13 cellular contexts compared by ENCODE assay signal in the genomic region with DNA sequence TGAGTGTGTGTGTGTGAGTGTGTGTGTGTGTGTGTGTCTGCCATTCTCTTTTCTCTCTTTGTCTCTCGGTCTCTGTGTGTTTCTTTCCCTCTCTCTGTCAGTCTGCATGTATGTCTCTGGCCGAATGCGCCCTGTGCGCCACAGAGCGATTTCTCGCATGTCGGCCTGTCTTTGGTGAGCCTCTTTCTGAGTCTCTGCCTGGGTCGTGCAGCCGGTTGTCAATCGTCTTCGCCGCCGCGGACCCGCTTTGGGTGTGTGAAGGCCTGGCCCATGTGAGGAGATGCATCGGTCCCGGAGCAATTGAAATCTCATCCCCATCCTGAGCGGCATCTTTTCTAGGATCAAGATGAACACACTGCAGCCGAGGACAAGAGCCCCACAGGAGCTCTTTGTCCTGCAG.
DNase-seq lines count a peak whose midpoint lies in the region; ATAC-seq and TF ChIP-seq lines count a peak whose summit lies in the region.
"Had no signal": no experiment of that assay in that cellular context is flagged by ENCODE, and none has a peak within 500 bp of the region (broad histone marks: within the 10 kb centered on the region; RNA-seq: fewer than 3 reads in every experiment).

No MANE protein-coding gene starts in this region.

- H3K4me1 ChIP-seq in right cardiac atrium (ENCODE audit: control insufficient read depth, insufficient read depth, low read length), result no peaks in the 10 kb centered on the region
- H3K4me1 ChIP-seq: BLaER1 treated with 17β-estradiol and CSF1 and Interleukin-3, amounts not matched to agents 10 nM and 100 nM had no signal

- WGBS in right cardiac atrium, result 91% methylated on average over 19 of the region's 19 CpGs

- peak overlapping the region; percentile 56 for H3K27ac Mint-ChIP-seq in activated T-helper 1 cell treated with anti-CD3 and anti-CD28 coated beads, Interleukin-12 subunit alpha, Interleukin-12 subunit beta, Interleukin-2, Interleukin-4 antibody, amounts not matched to agents 30 ng/mL and 10 ng/mL and 1 ng/mL, durations not matched to agents 14 hours and 24 hours and 36 hours
- peak overlapping the region; percentile 80 for H3K27ac Mint-ChIP-seq in glutamatergic neuron (ENCODE audit: unreplicated experiment)
- H3K27ac Mint-ChIP-seq in stimulated activated memory B cell treated with anti-CD40 and anti-IgM and Interleukin-4, amounts not matched to agents 10 μg/mL and 1 μg/mL and 100 μg/mL, for 72 hours, result no peak overlapping the region
- H3K27ac Mint-ChIP-seq: H9 had no signal

- intact Hi-C loops in right cardiac atrium (cut with DNase I), result no loop called here
- intact Hi-C loops in left cardiac atrium (cut with DNase I), result no loop called here
- intact Hi-C loops in activated T-helper 1 cell treated with anti-CD3 and anti-CD28 coated beads, Interleukin-12 subunit alpha, Interleukin-12 subunit beta, Interleukin-2, Interleukin-4 antibody, amounts not matched to agents 30 ng/mL and 10 ng/mL and 1 ng/mL, durations not matched to agents 14 hours and 24 hours and 36 hours (cut with micrococcal nuclease), result no loop called here

- no peaks in the 10 kb centered on the region for H3K9me3 ChIP-seq in right cardiac atrium (ENCODE audit: control insufficient read depth, low read length)

- peaks cover 1% of the 10 kb centered on the region for H3K36me3 Mint-ChIP-seq in activated T-helper 1 cell treated with anti-CD3 and anti-CD28 coated beads, Interleukin-12 subunit alpha, Interleukin-12 subunit beta, Interleukin-2, Interleukin-4 antibody, amounts not matched to agents 30 ng/mL and 10 ng/mL and 1 ng/mL, durations not matched to agents 14 hours and 24 hours and 36 hours (ENCODE audit: low read depth)
- H3K36me3 Mint-ChIP-seq in glutamatergic neuron (ENCODE audit: unreplicated experiment), result peaks cover 10% of the 10 kb centered on the region
- no peaks in the 10 kb centered on the region for H3K36me3 Mint-ChIP-seq in stimulated activated memory B cell treated with anti-CD40 and anti-IgM and Interleukin-4, amounts not matched to agents 10 μg/mL and 1 μg/mL and 100 μg/mL, for 72 hours

- no peaks in the 10 kb centered on the region for H3K4me1 Mint-ChIP-seq in activated T-helper 1 cell treated with anti-CD3 and anti-CD28 coated beads, Interleukin-12 subunit alpha, Interleukin-12 subunit beta, Interleukin-2, Interleukin-4 antibody, amounts not matched to agents 30 ng/mL and 10 ng/mL and 1 ng/mL, durations not matched to agents 14 hours and 24 hours and 36 hours (ENCODE audit: low read depth)
- no peaks in the 10 kb centered on the region for H3K4me1 Mint-ChIP-seq in glutamatergic neuron (ENCODE audit: low read depth, unreplicated experiment)
- no peaks in the 10 kb centered on the region for H3K4me1 Mint-ChIP-seq in stimulated activated memory B cell treated with anti-CD40 and anti-IgM and Interleukin-4, amounts not matched to agents 10 μg/mL and 1 μg/mL and 100 μg/mL, for 72 hours
- H3K4me1 Mint-ChIP-seq: H9 had no signal

- H3K27me3 ChIP-seq in right cardiac atrium (ENCODE audit: control insufficient read depth, insufficient read depth), result no peaks in the 10 kb centered on the region
- H3K27me3 ChIP-seq: BLaER1 treated with 17β-estradiol and CSF1 and Interleukin-3, amounts not matched to agents 10 nM and 100 nM had no signal

- no peak overlapping the region for H3K27ac ChIP-seq in right cardiac atrium (ENCODE audit: low read length)
- H3K27ac ChIP-seq in caudate nucleus (ENCODE audit: low read depth, low read length), result no peak overlapping the region
- H3K27ac ChIP-seq: BLaER1 treated with 17β-estradiol and CSF1 and Interleukin-3, amounts not matched to agents 10 nM and 100 nM; SK-N-MC had no signal

- H3K27me3 Mint-ChIP-seq in activated T-helper 1 cell treated with anti-CD3 and anti-CD28 coated beads, Interleukin-12 subunit alpha, Interleukin-12 subunit beta, Interleukin-2, Interleukin-4 antibody, amounts not matched to agents 30 ng/mL and 10 ng/mL and 1 ng/mL, durations not matched to agents 14 hours and 24 hours and 36 hours (ENCODE audit: insufficient read depth), result no peaks in the 10 kb centered on the region
- H3K27me3 Mint-ChIP-seq in glutamatergic neuron (ENCODE audit: unreplicated experiment), result peaks cover 9% of the 10 kb centered on the region
- no peaks in the 10 kb centered on the region for H3K27me3 Mint-ChIP-seq in stimulated activated memory B cell treated with anti-CD40 and anti-IgM and Interleukin-4, amounts not matched to agents 10 μg/mL and 1 μg/mL and 100 μg/mL, for 72 hours

- ATAC-seq in right cardiac atrium (no peak), left cardiac atrium (no peak), GM18907 (IDR thresholded peaks at IDR 0.05; ENCODE audit: unreplicated experiment) (no peak)
- no peak for ATAC-seq in stimulated activated memory B cell treated with anti-CD40 and anti-IgM and Interleukin-4, amounts not matched to agents 10 μg/mL and 1 μg/mL and 100 μg/mL, for 72 hours

- H3K9me3 Mint-ChIP-seq in activated T-helper 1 cell treated with anti-CD3 and anti-CD28 coated beads, Interleukin-12 subunit alpha, Interleukin-12 subunit beta, Interleukin-2, Interleukin-4 antibody, amounts not matched to agents 30 ng/mL and 10 ng/mL and 1 ng/mL, durations not matched to agents 14 hours and 24 hours and 36 hours, result peaks cover 39% of the 10 kb centered on the region
- H3K9me3 Mint-ChIP-seq in glutamatergic neuron (ENCODE audit: unreplicated experiment), result peaks cover 27% of the 10 kb centered on the region
- H3K9me3 Mint-ChIP-seq in stimulated activated memory B cell treated with anti-CD40 and anti-IgM and Interleukin-4, amounts not matched to agents 10 μg/mL and 1 μg/mL and 100 μg/mL, for 72 hours, result peaks cover 4% of the 10 kb centered on the region

- H3K4me3 Mint-ChIP-seq in activated T-helper 1 cell treated with anti-CD3 and anti-CD28 coated beads, Interleukin-12 subunit alpha, Interleukin-12 subunit beta, Interleukin-2, Interleukin-4 antibody, amounts not matched to agents 30 ng/mL and 10 ng/mL and 1 ng/mL, durations not matched to agents 14 hours and 24 hours and 36 hours, result no peak overlapping the region
- H3K4me3 Mint-ChIP-seq in glutamatergic neuron (ENCODE audit: unreplicated experiment), result no peak overlapping the region
- H3K4me3 Mint-ChIP-seq in stimulated activated memory B cell treated with anti-CD40 and anti-IgM and Interleukin-4, amounts not matched to agents 10 μg/mL and 1 μg/mL and 100 μg/mL, for 72 hours, result peak overlapping the region; percentile 65

- H3K4me3 ChIP-seq in right cardiac atrium (ENCODE audit: low read length), result no peak overlapping the region
- H3K4me3 ChIP-seq: BLaER1 treated with 17β-estradiol and CSF1 and Interleukin-3, amounts not matched to agents 10 nM and 100 nM; SK-N-MC had no signal

- no peak for TF ChIP-seq CTCF in glutamatergic neuron (IDR thresholded peaks at IDR 0.05; ENCODE audit: partially characterized antibody, unreplicated experiment)

- DNase-seq in right cardiac atrium (peak in 2 of 3 donors; percentile 25 to 37), left cardiac atrium (no peak), glutamatergic neuron (no peak), UCSD-AML1 (lab: John Stamatoyannopoulos, UW; ENCODE audit: unreplicated experiment) (no peak), caudate nucleus (lab: John Stamatoyannopoulos, UW) (no peak)
- no peak for DNase-seq in activated T-helper 1 cell treated with anti-CD3 and anti-CD28 coated beads, Interleukin-12 subunit alpha, Interleukin-12 subunit beta, Interleukin-2, Interleukin-4 antibody, amounts not matched to agents 30 ng/mL and 10 ng/mL and 1 ng/mL, durations not matched to agents 14 hours and 24 hours and 36 hours (ENCODE audit: low spot score)
- DNase-seq: GDM1, H9, NCI-H2029 treated with DMSO at 0.1 percent for 48 hours had no signal

Comparison
In these comparisons a context has a peak if more than half of its experiments do, and no peak if none do; other contexts are left out.
1. DNase-seq: peak in right cardiac atrium (2 of 3); none in left cardiac atrium (single experiment), activated T-helper 1 cell treated with anti-CD3 and anti-CD28 coated beads, Interleukin-12 subunit alpha, Interleukin-12 subunit beta, Interleukin-2, Interleukin-4 antibody, amounts not matched to agents 30 ng/mL and 10 ng/mL and 1 ng/mL, durations not matched to agents 14 hours and 24 hours and 36 hours (single experiment), glutamatergic neuron (single experiment), UCSD-AML1 (single experiment) and caudate nucleus (0 of 61).